In genomic region chr3:60010778-60011177, GRCh38 we compare ENCODE assay signal across 9 cellular contexts.
DNase-seq lines count a peak whose midpoint lies in the region; ATAC-seq and TF ChIP-seq lines count a peak whose summit lies in the region.
"Had no signal": no experiment of that assay in that cellular context is flagged by ENCODE, and none has a peak within 500 bp of the region (broad histone marks: within the 10 kb centered on the region; RNA-seq: fewer than 3 reads in every experiment).

No MANE protein-coding gene starts in this region.

- peaks cover 4% of the 10 kb centered on the region; the same call in 1 of the 2 replicates for H3K9me2 ChIP-seq in Karpas-422 (replicated peaks; ENCODE audit: insufficient read depth, low read length)

- H3K27ac Mint-ChIP-seq in natural killer cell treated with Interleukin-12 subunit alpha and Interleukin-12 subunit beta and Interleukin-15 and Interleukin-18, amount 100 ng/mL, for 72 hours: peak overlapping the region; percentile 66 to 67

- peak; percentile 35 for DNase-seq in activated CD4-positive, alpha-beta T cell treated with anti-CD3 and anti-CD28 coated beads for 1 hour
- DNase-seq in natural killer cell treated with Interleukin-12 subunit alpha and Interleukin-12 subunit beta and Interleukin-15 and Interleukin-18, amount 100 ng/mL, for 72 hours (ENCODE audit: low spot score): no peak
- no peak for DNase-seq in Karpas-422
- DNase-seq in lower leg skin (ENCODE audit: low spot score in 2 of 2): no peak
- no peak for DNase-seq in A172 (ENCODE audit: low spot score)
- DNase-seq in SKM-1 treated with dmso at 0.1 percent for 144 hours (lab: John Stamatoyannopoulos, UW; ENCODE audit: unreplicated experiment): no peak

- H3K36me3 ChIP-seq in Karpas-422 (ENCODE audit: insufficient read depth, low read length): no peaks in the 10 kb centered on the region
- H3K36me3 ChIP-seq: HAP-1 had no signal

- H3K4me3 ChIP-seq in Karpas-422 (ENCODE audit: low read length) (no peak overlapping the region), lower leg skin (ENCODE audit: low read depth, poor library complexity, severe bottlenecking) (no peak overlapping the region)
- H3K4me3 ChIP-seq: HAP-1 had no signal

- H3K9me3 ChIP-seq in Karpas-422 (ENCODE audit: low read length): peaks cover 4% of the 10 kb centered on the region; the same call in 1 of the 2 replicates
- H3K9me3 ChIP-seq: HAP-1 had no signal

- peak overlapping the region; percentile 73 for H3K4me3 Mint-ChIP-seq in natural killer cell treated with Interleukin-12 subunit alpha and Interleukin-12 subunit beta and Interleukin-15 and Interleukin-18, amount 100 ng/mL, for 72 hours

- no peak for TF ChIP-seq CTCF in lower leg skin (IDR thresholded peaks at IDR 0.05)

- no peak for TF ChIP-seq POLR2A in lower leg skin (IDR thresholded peaks at IDR 0.05)

- H3K4me2 ChIP-seq in Karpas-422 (ENCODE audit: low read depth, low read length, poor library complexity, severe bottlenecking): no peak overlapping the region

- WGBS in lower leg skin, 2 donors: 63 to 73% methylated on average over 4 of the region's 4 CpGs

- no peaks in the 10 kb centered on the region for H3K79me2 ChIP-seq in Karpas-422 (ENCODE audit: low read length)

- no peak overlapping the region for H3K9ac ChIP-seq in Karpas-422 (ENCODE audit: low read length)

- H3K27ac ChIP-seq in Karpas-422 (ENCODE audit: low read length): no peak overlapping the region

- peaks cover 3% of the 10 kb centered on the region for H3K9me3 Mint-ChIP-seq in natural killer cell treated with Interleukin-12 subunit alpha and Interleukin-12 subunit beta and Interleukin-15 and Interleukin-18, amount 100 ng/mL, for 72 hours

- ATAC-seq in GM18867 (IDR thresholded peaks at IDR 0.05; ENCODE audit: unreplicated experiment) (peak; percentile 96), HG03066 (IDR thresholded peaks at IDR 0.05; ENCODE audit: low read depth, unreplicated experiment) (peak; percentile 88)
- ATAC-seq in natural killer cell treated with Interleukin-12 subunit alpha and Interleukin-12 subunit beta and Interleukin-15 and Interleukin-18, amount 100 ng/mL, for 72 hours: peak; percentile 85 to 97

- H4K20me1 ChIP-seq in Karpas-422 (ENCODE audit: insufficient read depth, low read depth, low read length): no peaks in the 10 kb centered on the region

- intact Hi-C loops in lower leg skin (cut with DNase I; ENCODE audit: low total_unique reads): no loop called here

- H3K27me3 Mint-ChIP-seq in natural killer cell treated with Interleukin-12 subunit alpha and Interleukin-12 subunit beta and Interleukin-15 and Interleukin-18, amount 100 ng/mL, for 72 hours: no peaks in the 10 kb centered on the region

- H3K4me1 Mint-ChIP-seq in natural killer cell treated with Interleukin-12 subunit alpha and Interleukin-12 subunit beta and Interleukin-15 and Interleukin-18, amount 100 ng/mL, for 72 hours (ENCODE audit: low read depth in 2 of 2): peaks cover 19 to 48% of the 10 kb centered on the region in 2 donors

- H2AFZ ChIP-seq in Karpas-422 (ENCODE audit: low read length): no peak overlapping the region

- no peaks in the 10 kb centered on the region for H3K4me1 ChIP-seq in Karpas-422 (ENCODE audit: low read length)

- no peaks in the 10 kb centered on the region for H3K27me3 ChIP-seq in Karpas-422 (ENCODE audit: low read length)

- H3K36me3 Mint-ChIP-seq in natural killer cell treated with Interleukin-12 subunit alpha and Interleukin-12 subunit beta and Interleukin-15 and Interleukin-18, amount 100 ng/mL, for 72 hours: no peaks in the 10 kb centered on the region
